In the genomic region with DNA sequence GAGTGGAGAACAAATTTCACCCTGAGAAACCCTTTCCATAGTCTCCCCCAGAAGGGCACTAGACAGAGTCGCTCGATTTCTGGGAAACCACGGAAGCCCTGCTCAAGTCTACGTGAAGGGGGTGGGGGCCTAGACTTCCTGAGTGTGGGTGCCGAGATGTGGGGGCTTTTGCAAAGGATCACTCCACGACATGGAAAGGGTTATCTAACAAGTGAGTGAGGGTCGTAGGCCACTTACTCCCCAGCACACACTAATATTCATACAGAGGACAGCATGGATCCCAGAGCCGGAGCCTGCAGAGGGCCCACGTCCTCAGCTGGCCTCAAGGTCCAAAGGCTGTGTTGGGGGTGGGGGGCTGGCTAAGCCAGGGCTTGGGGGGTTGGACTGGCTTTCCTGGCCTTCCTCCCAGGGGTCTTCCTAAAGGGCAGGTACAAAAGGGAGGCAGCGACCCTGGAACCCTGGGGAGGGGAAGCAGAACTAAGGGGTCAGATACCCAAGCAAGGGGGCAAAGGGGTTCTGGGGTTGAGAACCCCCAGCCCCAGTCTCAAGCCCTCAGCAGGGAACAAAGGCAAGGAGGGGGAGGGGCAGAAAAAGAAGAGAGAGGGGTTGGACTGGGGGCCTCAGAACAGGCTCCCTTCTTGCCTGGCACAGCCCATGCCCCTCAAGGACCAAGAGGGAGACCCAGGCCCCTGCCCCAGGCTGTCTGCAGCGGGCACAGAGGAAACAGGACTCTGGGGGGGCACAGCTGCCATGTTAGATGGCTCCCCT, we compare ENCODE assay signal across 21 cellular contexts. TPM values are rescaled to one million over a fixed set of nuclear protein-coding genes. Genes with fewer than 3 reads are reported as not detected.
DNase-seq lines count a peak whose midpoint lies in the region; ATAC-seq and TF ChIP-seq lines count a peak whose summit lies in the region.
"Had no signal": no experiment of that assay in that cellular context is flagged by ENCODE, and none has a peak within 500 bp of the region (broad histone marks: within the 10 kb centered on the region; RNA-seq: fewer than 3 reads in every experiment).

No MANE protein-coding gene starts in this region.

- H2AFZ ChIP-seq in neural progenitor cell (replicated peaks), result no peak overlapping the region
- H2AFZ ChIP-seq: PC-9 had no signal

- H3K4me3 ChIP-seq in neural progenitor cell, result no peak overlapping the region
- H3K4me3 ChIP-seq: A549; BLaER1 treated with 17β-estradiol and CSF1 and Interleukin-3, amounts not matched to agents 10 nM and 100 nM; PC-9 had no signal

- no peak overlapping the region for H3K9ac ChIP-seq in neural progenitor cell
- H3K9ac ChIP-seq: BLaER1 treated with 17β-estradiol and CSF1 and Interleukin-3, amounts not matched to agents 10 nM and 100 nM had no signal

- H4K20me1 ChIP-seq in neural progenitor cell (ENCODE audit: low read depth), result peaks cover 87% of the 10 kb centered on the region

- H3K4me1 ChIP-seq in neural progenitor cell, result peaks cover 12% of the 10 kb centered on the region

- peaks cover 4% of the 10 kb centered on the region for H3K9me3 Mint-ChIP-seq in activated CD4-positive, alpha-beta T cell treated with anti-CD3 and anti-CD28 coated beads, Interleukin-2, amount 10 ng/mL, durations not matched to agents 24 days and 14 days
- H3K9me3 Mint-ChIP-seq in brain (peaks cover 0 to 4% (median 0%) of the 10 kb centered on the region in 5 experiments), neural progenitor cell (no peaks in the 10 kb centered on the region)

- H3K27ac ChIP-seq in neural progenitor cell, result no peak overlapping the region
- H3K27ac ChIP-seq: A549; BLaER1 treated with 17β-estradiol and CSF1 and Interleukin-3, amounts not matched to agents 10 nM and 100 nM; PC-9; RWPE1 had no signal

- no peaks in the 10 kb centered on the region for H3K9me3 ChIP-seq in neural progenitor cell (ENCODE audit: low read depth)
- H3K9me3 ChIP-seq: A549 had no signal

- no peak for TF ChIP-seq CTCF in brain (conservative IDR thresholded peaks at IDR 0.05)
- no peak for TF ChIP-seq CTCF in neural progenitor cell (IDR thresholded peaks at IDR 0.05)

- no peak for DNase-seq in activated CD4-positive, alpha-beta T cell treated with anti-CD3 and anti-CD28 coated beads, Interleukin-2, amount 10 ng/mL, durations not matched to agents 24 days and 14 days
- DNase-seq in activated CD4-positive, alpha-beta T cell treated with anti-CD3 and anti-CD28 coated beads for 4 hours, result no peak
- DNase-seq in neural progenitor cell (ENCODE audit: low spot score) (peak; percentile 2), AG08395 (ENCODE audit: low spot score) (no peak)
- DNase-seq: CD8-positive, alpha-beta memory T cell; GOT3; Kasumi-1; MM.1S; NCI-H1092; NCI-H1436 treated with DMSO at 0.1 percent for 48 hours; NCI-H2029; NCI-H345; NCI-H526; PC-9; SIG-M5 had no signal

- peaks cover 100% of the 10 kb centered on the region for H3K27me3 ChIP-seq in neural progenitor cell

- no peaks in the 10 kb centered on the region for H3K4me1 Mint-ChIP-seq in activated CD4-positive, alpha-beta T cell treated with anti-CD3 and anti-CD28 coated beads, Interleukin-2, amount 10 ng/mL, durations not matched to agents 24 days and 14 days
- H3K4me1 Mint-ChIP-seq in brain, result peaks cover 17% of the 10 kb centered on the region
- peaks cover 15% of the 10 kb centered on the region for H3K4me1 Mint-ChIP-seq in neural progenitor cell

- H3K4me3 Mint-ChIP-seq in activated CD4-positive, alpha-beta T cell treated with anti-CD3 and anti-CD28 coated beads, Interleukin-2, amount 10 ng/mL, durations not matched to agents 24 days and 14 days, result no peak overlapping the region
- peak overlapping the region; percentile 69 to 89 (median 81) for H3K4me3 Mint-ChIP-seq in brain
- peak overlapping the region; percentile 74 for H3K4me3 Mint-ChIP-seq in neural progenitor cell
- H3K4me3 Mint-ChIP-seq: CD8-positive, alpha-beta memory T cell had no signal

- H3K27ac Mint-ChIP-seq in activated CD4-positive, alpha-beta T cell treated with anti-CD3 and anti-CD28 coated beads, Interleukin-2, amount 10 ng/mL, durations not matched to agents 24 days and 14 days, result peak overlapping the region; percentile 15
- peak overlapping the region in 1 of 5 experiments; percentile 30 for H3K27ac Mint-ChIP-seq in brain
- H3K27ac Mint-ChIP-seq in neural progenitor cell, result no peak overlapping the region
- H3K27ac Mint-ChIP-seq: CD8-positive, alpha-beta memory T cell had no signal

- intact Hi-C loops in activated CD4-positive, alpha-beta T cell treated with anti-CD3 and anti-CD28 coated beads, Interleukin-2, amount 10 ng/mL, durations not matched to agents 24 days and 14 days (cut with micrococcal nuclease), result no loop called here

- ATAC-seq in HG03432 (IDR thresholded peaks at IDR 0.05; ENCODE audit: unreplicated experiment) (no peak), HG03342 (IDR thresholded peaks at IDR 0.05; ENCODE audit: unreplicated experiment) (no peak)

- H3K4me2 ChIP-seq in neural progenitor cell, result no peak overlapping the region
- H3K4me2 ChIP-seq: BLaER1 treated with 17β-estradiol and CSF1 and Interleukin-3, amounts not matched to agents 10 nM and 100 nM; PC-9 had no signal

- no peaks in the 10 kb centered on the region for H3K79me2 ChIP-seq in neural progenitor cell (ENCODE audit: low read depth)

- peaks cover 61% of the 10 kb centered on the region for H3K27me3 Mint-ChIP-seq in activated CD4-positive, alpha-beta T cell treated with anti-CD3 and anti-CD28 coated beads, Interleukin-2, amount 10 ng/mL, durations not matched to agents 24 days and 14 days
- H3K27me3 Mint-ChIP-seq in brain (peaks cover 89% of the 10 kb centered on the region), neural progenitor cell (ENCODE audit: insufficient read depth, low read depth) (peaks cover 76% of the 10 kb centered on the region)

- H3K36me3 ChIP-seq in neural progenitor cell, result no peaks in the 10 kb centered on the region
- H3K36me3 ChIP-seq: BLaER1 treated with 17β-estradiol and CSF1 and Interleukin-3, amounts not matched to agents 10 nM and 100 nM had no signal

- peaks cover 3% of the 10 kb centered on the region for H3F3A ChIP-seq in neural progenitor cell (ENCODE audit: low read depth)

- H3K36me3 Mint-ChIP-seq in activated CD4-positive, alpha-beta T cell treated with anti-CD3 and anti-CD28 coated beads, Interleukin-2, amount 10 ng/mL, durations not matched to agents 24 days and 14 days (ENCODE audit: low read depth), result no peaks in the 10 kb centered on the region
- H3K36me3 Mint-ChIP-seq in brain, result no peaks in the 10 kb centered on the region
- no peaks in the 10 kb centered on the region for H3K36me3 Mint-ChIP-seq in neural progenitor cell
- H3K36me3 Mint-ChIP-seq: CD8-positive, alpha-beta memory T cell had no signal

RNA-seq across cellular contexts. Expression of a gene that starts 1.6 kb away (rescaled TPM):
- not detected in 2 replicates for total RNA-seq in activated CD4-positive, alpha-beta T cell treated with anti-CD3 and anti-CD28 coated beads, Interleukin-2, amount 10 ng/mL, durations not matched to agents 24 days and 14 days
- not detected for polyA plus RNA-seq in brain (ENCODE audit: insufficient read depth, low read depth, low replicate concordance)
- total RNA-seq in neural progenitor cell (ENCODE audit: low replicate concordance), result 0.19 TPM in 1 of 2 replicates, not detected in the other
- total RNA-seq: CD8-positive, alpha-beta memory T cell; PC-9 had no signal
- polyA plus RNA-seq: CD8-positive, alpha-beta memory T cell had no signal
